In the genomic region with DNA sequence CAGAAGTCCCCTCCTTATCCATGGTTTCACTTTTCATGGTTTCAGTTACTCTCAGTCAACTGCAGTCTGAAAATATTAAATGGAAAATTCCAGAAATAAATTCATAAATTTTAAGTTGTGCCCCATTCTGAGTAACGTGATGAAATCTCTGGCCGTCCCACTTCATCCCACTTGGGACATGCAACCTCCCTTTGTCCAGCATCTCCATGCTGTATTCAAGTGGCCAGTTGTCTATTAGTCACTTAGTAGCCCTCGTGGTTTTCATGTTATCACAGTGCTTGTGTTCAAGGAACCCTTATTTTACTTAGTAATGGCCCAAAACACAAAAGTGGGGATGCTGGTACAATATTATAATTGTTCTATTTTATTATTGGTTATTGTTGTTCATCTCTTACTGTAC, we compare ENCODE assay signal across 34 cellular contexts. TPM values are rescaled to one million over a fixed set of nuclear protein-coding genes. Genes with fewer than 3 reads are reported as not detected.
"Had no signal": no experiment of that assay in that cellular context is flagged by ENCODE, and none has a peak within 500 bp of the region (broad histone marks: within the 10 kb centered on the region; RNA-seq: fewer than 3 reads in every experiment).

No MANE protein-coding gene starts in this region.

- H3K36me3 ChIP-seq: adrenal gland, breast epithelium, Peyer's patch, SJSA1 had no signal

- H3K27me3 ChIP-seq: adrenal gland, body of pancreas, breast epithelium, Peyer's patch, SJSA1 had no signal

- ATAC-seq: activated CD4-positive, alpha-beta T cell treated with anti-CD3 and anti-CD28 coated beads for 36 hours; activated CD4-positive, CD25-positive, alpha-beta regulatory T cell treated with anti-CD3 and anti-CD28 coated beads, Interleukin-2, amount 50 U/mL, for 24 hours; activated CD8-positive, alpha-beta T cell treated with anti-CD3 and anti-CD28 coated beads, Interleukin-2, amount 10 ng/mL, durations not matched to agents 7 days and 5 days; body of pancreas; PC-3; WTC11 had no signal

- H3K9me3 ChIP-seq: adrenal gland, body of pancreas, breast epithelium, Peyer's patch, SJSA1, SK-N-SH had no signal

- H3K4me3 ChIP-seq: adrenal gland, body of pancreas, breast epithelium, Peyer's patch, SJSA1 had no signal

- H3K4me2 ChIP-seq: SK-N-SH had no signal

- DNase-seq: activated CD4-positive, alpha-beta T cell treated with anti-CD3 and anti-CD28 coated beads for 36 hours; activated CD4-positive, alpha-beta T cell treated with anti-CD3 and anti-CD28 coated beads, Interleukin-2, amount 10 ng/mL, durations not matched to agents 7 days and 5 days; activated CD4-positive, alpha-beta T cell treated with anti-CD3 and anti-CD28 coated beads, Interleukin-2, amount 50 U/mL, for 48 hours; activated CD8-positive, alpha-beta T cell treated with anti-CD3 and anti-CD28 coated beads, Interleukin-2, amount 10 ng/mL, durations not matched to agents 7 days and 5 days; activated gamma-delta T cell; activated naive CD4-positive, alpha-beta T cell treated with Interleukin-2 at 50 U/mL for 16 hours; activated naive CD8-positive, alpha-beta T cell treated with anti-CD3 and anti-CD28 coated beads, Interleukin-2, amount 10 ng/mL, durations not matched to agents 7 days and 5 days; activated T-cell treated with anti-CD3 and anti-CD28 coated beads, Interleukin-2, amount 50 U/mL, for 24 hours; adrenal gland; body of pancreas; Kasumi-1; KG1; MM.1S; MV-4-11; NCI-H1092 treated with DMSO at 0.1 percent for 48 hours; NCI-H187; NCI-H2029 treated with DMSO at 0.1 percent for 48 hours; NCI-H2107; NCI-H2171; NCI-H510A; NCI-H748 treated with DMSO at 0.1 percent for 48 hours; NK-92 treated with Interleukin-12 subunit alpha and Interleukin-12 subunit beta, amount 100 ng/mL, for 24 hours; PC-3; Peyer's patch; RPMI8226; SHP77 treated with DMSO at 0.1 percent for 48 hours; SK-N-SH had no signal

- H3K27ac ChIP-seq: adrenal gland, body of pancreas, breast epithelium, Peyer's patch, SJSA1 had no signal

- H3K4me1 ChIP-seq: breast epithelium, Peyer's patch, SJSA1 had no signal

- H3K9ac ChIP-seq: SK-N-SH had no signal

RNA-seq across cellular contexts. Expression of a gene that starts 18.0 kb away (rescaled TPM):
- total RNA-seq: activated CD4-positive, alpha-beta T cell treated with anti-CD3 and anti-CD28 coated beads for 36 hours; activated CD4-positive, alpha-beta T cell treated with anti-CD3 and anti-CD28 coated beads, Interleukin-2, amount 10 ng/mL, durations not matched to agents 7 days and 5 days; activated CD8-positive, alpha-beta T cell treated with anti-CD3 and anti-CD28 coated beads, Interleukin-2, amount 10 ng/mL, durations not matched to agents 7 days and 5 days; activated naive CD8-positive, alpha-beta T cell treated with anti-CD3 and anti-CD28 coated beads, Interleukin-2, amount 10 ng/mL, durations not matched to agents 7 days and 5 days; activated T-helper 2 cell treated with anti-CD3 and anti-CD28 coated beads, Interferon-gamma antibody, Interleukin-2, Interleukin-4, amounts not matched to agents 10 μg/mL and 5 μg/mL and 100 μg/mL, durations not matched to agents 14 hours and 24 hours and 36 hours; astrocyte; breast epithelium; cardiac septum; PC-3; Peyer's patch; SJSA1; WTC11 had no signal
- polyA plus RNA-seq: SK-N-SH had no signal
